ENCODE assay signal across 11 cellular contexts in genomic region chr11:65903068-65903481, GRCh38. TPM values are rescaled to one million over a fixed set of nuclear protein-coding genes. Genes with fewer than 3 reads are reported as not detected.
DNase-seq lines count a peak whose midpoint lies in the region; ATAC-seq, FAIRE-seq and TF ChIP-seq lines count a peak whose summit lies in the region.
"Had no signal": no experiment of that assay in that cellular context is flagged by ENCODE, and none has a peak within 500 bp of the region (broad histone marks: within the 10 kb centered on the region; RNA-seq: fewer than 3 reads in every experiment).

No MANE protein-coding gene starts in this region.

- H3K27ac ChIP-seq in HepG2 (ENCODE audit: extremely low read length, insufficient read depth, low read length) (no peak overlapping the region), right lobe of liver (no peak overlapping the region), SJSA1 (peak overlapping the region; percentile 90)

- H3K9me3 Mint-ChIP-seq in effector memory CD8-positive, alpha-beta T cell = no peaks in the 10 kb centered on the region
- H3K9me3 Mint-ChIP-seq: central memory CD8-positive, alpha-beta T cell had no signal

- H3K79me2 ChIP-seq in HepG2 (ENCODE audit: insufficient read depth, low read length) = peaks cover 8% of the 10 kb centered on the region

- in situ Hi-C loops in HepG2 (cut with HindIII; ENCODE audit: extremely low pct_ligation_motif_present, low pct_unique_long_range_greater_than_20kb) = no loop called here

- H3K36me3 Mint-ChIP-seq in effector memory CD8-positive, alpha-beta T cell (ENCODE audit: insufficient read depth) = peaks cover 18% of the 10 kb centered on the region

- DNase-seq in HepG2 (ENCODE audit: low spot score) = peak; percentile 79
- DNase-seq in right lobe of liver = no peak
- peak; percentile 99 to 100 for DNase-seq in SJSA1 (ENCODE audit: low read depth in 1 of 2, low spot score in 2 of 2)
- DNase-seq in fibroblast of mammary gland (ENCODE audit: low read depth) = peak; percentile 89
- DNase-seq in effector memory CD8-positive, alpha-beta T cell = no peak
- no peak for DNase-seq in NCI-H748 (lab: John Stamatoyannopoulos, UW; ENCODE audit: unreplicated experiment)
- DNase-seq in activated T-cell treated with anti-CD3 and anti-CD28 coated beads, Interleukin-2, amount 50 U/mL, for 48 hours = no peak
- DNase-seq in C1 segment of cervical spinal cord (lab: John Stamatoyannopoulos, UW) = no peak
- DNase-seq: OCI-M1 had no signal

- TF ChIP-seq POLR2A in HepG2 (IDR thresholded peaks at IDR 0.05; ENCODE audit: insufficient read depth in 1 of 2, low read depth in 2 of 2, low read length in 2 of 2) (no peak), right lobe of liver (IDR thresholded peaks at IDR 0.05) (no peak)

- H3K4me3 Mint-ChIP-seq in effector memory CD8-positive, alpha-beta T cell = no peak overlapping the region

- intact Hi-C loops in HepG2 (cut with micrococcal nuclease; ENCODE audit: unreplicated experiment) (no loop called here), right lobe of liver (cut with DNase I) (no loop called here)

- TF ChIP-seq EP300 in HepG2 (IDR thresholded peaks at IDR 0.05; ENCODE audit: low read depth in 2 of 2, low read length in 2 of 2) (0 out of 4 replicates have a peak, but pooled peaks of 1 of the 2 experiments have one; percentile 15), HepG2 (CRISPR knock-in tag; IDR thresholded peaks at IDR 0.05; ENCODE audit: borderline replicate concordance) (peak; percentile 63; the same call in 1 of the 2 replicates)

- H2AFZ ChIP-seq in HepG2 (ENCODE audit: low read length) = no peak overlapping the region

- no peak for FAIRE-seq in HepG2 (lab: Jason Lieb, UNC)
- FAIRE-seq: GM18507 had no signal

- 6% methylated on average over 3 of the region's 5 CpGs for WGBS in HepG2 (ENCODE audit: low lambda C conversion rate)
- WGBS in right lobe of liver (ENCODE audit: insufficient coverage, low coverage, low lambda C conversion rate, missing lambda C conversion rate) = no CpG with 5 or more reads among the region's 5 CpGs

- no peak overlapping the region for H3K27ac Mint-ChIP-seq in effector memory CD8-positive, alpha-beta T cell

- H3K4me3 ChIP-seq in HepG2 (replicated peaks in 1 of 3; ENCODE audit: insufficient read depth in 1 of 3, low read depth in 2 of 3, low read length in 3 of 3) (peak overlapping the region in 1 of 3 experiments; percentile 27; a peak in 1 of 6 replicates), right lobe of liver (no peak overlapping the region), SJSA1 (peak overlapping the region; percentile 3; the same call in 1 of the 2 replicates), fibroblast of mammary gland (ENCODE audit: control insufficient read depth, low read depth, low read length) (no peak overlapping the region)

- H3K4me1 ChIP-seq in HepG2 (ENCODE audit: insufficient read depth, low read length) (peaks cover 46% of the 10 kb centered on the region), right lobe of liver (peaks cover 0 to 9% (median 3%) of the 10 kb centered on the region in 4 donors), SJSA1 (replicated peaks) (peaks cover 58% of the 10 kb centered on the region)

- BruUV-seq in HepG2 (replicated peaks; lab: Mats Ljungman, UMichigan) = no TSS peak

- ATAC-seq in HepG2 = peak; percentile 40
- ATAC-seq in right lobe of liver = no peak
- no peak for ATAC-seq in effector memory CD8-positive, alpha-beta T cell (replicated peaks)

- CTCF ChIA-PET in HepG2 (lab: Yijun Ruan, JAX; ENCODE audit: low intra/inter-chr PET ratio, low total read pairs) = interaction anchor here (1.1 kb wide), 1 partner anchor 86 kb away, joined by 3 read pairs; no protein-coding TSS in a partner anchor

- H3K36me3 ChIP-seq in HepG2 (replicated peaks in 1 of 2; ENCODE audit: control insufficient read depth in 1 of 2, insufficient read depth in 2 of 2, low read length in 2 of 2) = no peaks in the 10 kb centered on the region
- H3K36me3 ChIP-seq in right lobe of liver = no peaks in the 10 kb centered on the region
- H3K36me3 ChIP-seq in SJSA1 = peaks cover 21% of the 10 kb centered on the region

- H3K4me2 ChIP-seq in HepG2 (ENCODE audit: low read depth, low read length) = peak overlapping the region; percentile 65

- H3K27me3 ChIP-seq in HepG2 (ENCODE audit: control insufficient read depth in 1 of 2, insufficient read depth in 2 of 2, low read length in 2 of 2) (no peaks in the 10 kb centered on the region; a peak in 1 of 5 replicates), right lobe of liver (no peaks in the 10 kb centered on the region), SJSA1 (replicated peaks) (no peaks in the 10 kb centered on the region)

- no peaks in the 10 kb centered on the region for H3K27me3 Mint-ChIP-seq in effector memory CD8-positive, alpha-beta T cell
- H3K27me3 Mint-ChIP-seq: central memory CD8-positive, alpha-beta T cell had no signal

- no peaks in the 10 kb centered on the region for H4K20me1 ChIP-seq in HepG2 (ENCODE audit: insufficient read depth, low read length)

- no peak for TF ChIP-seq RAD21 in HepG2 (CRISPR knock-in tag; IDR thresholded peaks at IDR 0.05)

- POLR2A ChIA-PET in HepG2 (lab: Yijun Ruan, JAX) = interaction anchor here (1.3 to 6.2 kb wide), 2 partner anchors 12 kb away, joined by 12 to 95 read pairs; partner anchors contain the start of genes CCDC85B and FIBP

- H3K9ac ChIP-seq in HepG2 (ENCODE audit: insufficient read depth, low read depth, low read length) = no peak overlapping the region

- H3K4me1 Mint-ChIP-seq in effector memory CD8-positive, alpha-beta T cell (ENCODE audit: low read depth in 2 of 2) = peaks cover 7 to 14% of the 10 kb centered on the region in 2 donors

- TF ChIP-seq CTCF in HepG2 (CRISPR knock-in tag; IDR thresholded peaks at IDR 0.05) (no peak), right lobe of liver (IDR thresholded peaks at IDR 0.05) (no peak), fibroblast of mammary gland (conservative IDR thresholded peaks at IDR 0.05; ENCODE audit: control insufficient read depth, insufficient read depth, low read depth, low read length) (no peak)

- H3K9me3 ChIP-seq in HepG2 (ENCODE audit: low read length) (no peaks in the 10 kb centered on the region), right lobe of liver (no peaks in the 10 kb centered on the region), SJSA1 (replicated peaks) (no peaks in the 10 kb centered on the region)

RNA-seq across cellular contexts. Expression of gene FOSL1, which starts 2.9 kb away (rescaled TPM):
- 3.1 and 4.0 TPM in 2 replicates for total RNA-seq in HepG2 (2016; rRNA removed; fragmentation: Illumina TruSeq; extraction: Trizol)
- total RNA-seq in HepG2 (2016; cell fraction: cytosol; rRNA removed; fragmentation: Illumina TruSeq; extraction: Trizol; ENCODE audit: low read depth) = 1.9 and 2.0 TPM in 2 replicates
- total RNA-seq in HepG2 (2016; cell fraction: insoluble cytoplasmic fraction; rRNA removed; fragmentation: Illumina TruSeq; extraction: Trizol) = 3.1 and 3.9 TPM in 2 replicates
- 3.6 and 3.8 TPM in 2 replicates for total RNA-seq in HepG2 (2016; cell fraction: membrane; rRNA removed; fragmentation: Illumina TruSeq; extraction: Trizol)
- total RNA-seq in HepG2 (2016; cell fraction: nucleus; rRNA removed; fragmentation: Illumina TruSeq; extraction: Trizol) = 2.9 and 3.0 TPM in 2 replicates
- 2.8 and 4.1 TPM in 2 replicates for polyA plus RNA-seq in HepG2 (2011; rRNA removed)
- polyA plus RNA-seq in HepG2 (2011; cell fraction: cytosol; rRNA removed) = 1.2 and 1.3 TPM in 2 replicates
- 5.4 and 6.6 TPM in 2 replicates for polyA plus RNA-seq in HepG2 (2011; cell fraction: nucleus; rRNA removed)
- 3.6 and 8.7 TPM in 2 replicates for polyA plus RNA-seq in HepG2 (2012)
- 3.2 and 3.7 TPM in 2 replicates for polyA plus RNA-seq in HepG2 (2016; cell fraction: cytosol; fragmentation: Illumina TruSeq; extraction: Trizol; ENCODE audit: low read depth)
- 10.6 and 14.5 TPM in 2 replicates for polyA plus RNA-seq in HepG2 (2016; cell fraction: insoluble cytoplasmic fraction; fragmentation: Illumina TruSeq; extraction: Trizol; ENCODE audit: low read depth)
- polyA plus RNA-seq in HepG2 (2016; cell fraction: membrane; fragmentation: Illumina TruSeq; extraction: Trizol; ENCODE audit: low read depth) = 7.3 and 8.5 TPM in 2 replicates
- polyA plus RNA-seq in HepG2 (2016; cell fraction: nucleus; fragmentation: Illumina TruSeq; extraction: Trizol; ENCODE audit: insufficient read depth, low read depth) = 9.9 and 15.5 TPM in 2 replicates
- polyA minus RNA-seq in HepG2 (2011; rRNA and poly(A)+ RNA removed; ENCODE audit: low replicate concordance) = 3.5 and 6.1 TPM in 2 replicates
- polyA minus RNA-seq in HepG2 (2011; cell fraction: cytosol; rRNA and poly(A)+ RNA removed) = 1.2 and 1.6 TPM in 2 replicates
- 3.0 and 3.9 TPM in 2 replicates for polyA minus RNA-seq in HepG2 (2011; cell fraction: nucleus; rRNA and poly(A)+ RNA removed)
- total RNA-seq in right lobe of liver = 1 to 10 TPM in 1 of 6 experiments, under 1 TPM in 3, not detected in 2; 0.35 to 1.2 (median 0.89) TPM
- total RNA-seq in SJSA1 (2014; rRNA removed; shearing (Covaris generic)) = 72.1 and 97.5 TPM in 2 replicates

RNA-seq across cellular contexts. Expression of gene CCDC85B, which starts 12.6 kb away (rescaled TPM):
- total RNA-seq in HepG2 (2016; rRNA removed; fragmentation: Illumina TruSeq; extraction: Trizol) (15.7 and 19.5 TPM in 2 replicates), right lobe of liver (10 to 100 TPM in 2 of 6 experiments, 1 to 10 TPM in 4; 4.9 to 19.2 (median 6.6) TPM)
- total RNA-seq in HepG2 (2016; cell fraction: cytosol; rRNA removed; fragmentation: Illumina TruSeq; extraction: Trizol; ENCODE audit: low read depth) = 22.9 and 27.3 TPM in 2 replicates
- total RNA-seq in HepG2 (2016; cell fraction: insoluble cytoplasmic fraction; rRNA removed; fragmentation: Illumina TruSeq; extraction: Trizol) = 14.5 and 18.4 TPM in 2 replicates
- 26.1 and 34.5 TPM in 2 replicates for total RNA-seq in HepG2 (2016; cell fraction: membrane; rRNA removed; fragmentation: Illumina TruSeq; extraction: Trizol)
- total RNA-seq in HepG2 (2016; cell fraction: nucleus; rRNA removed; fragmentation: Illumina TruSeq; extraction: Trizol) = 7.5 and 8.0 TPM in 2 replicates
- polyA plus RNA-seq in HepG2 (2011; rRNA removed) = 8.2 and 11.4 TPM in 2 replicates
- polyA plus RNA-seq in HepG2 (2011; cell fraction: cytosol; rRNA removed) = 17.2 and 32.9 TPM in 2 replicates
- polyA plus RNA-seq in HepG2 (2011; cell fraction: nucleus; rRNA removed) = 8.9 and 11.3 TPM in 2 replicates
- polyA plus RNA-seq in HepG2 (2012) = 12.6 and 14.2 TPM in 2 replicates
- polyA plus RNA-seq in HepG2 (2016; cell fraction: cytosol; fragmentation: Illumina TruSeq; extraction: Trizol; ENCODE audit: low read depth) = 40.1 and 40.5 TPM in 2 replicates
- 21.1 and 23.0 TPM in 2 replicates for polyA plus RNA-seq in HepG2 (2016; cell fraction: insoluble cytoplasmic fraction; fragmentation: Illumina TruSeq; extraction: Trizol; ENCODE audit: low read depth)
- 35.5 and 37.3 TPM in 2 replicates for polyA plus RNA-seq in HepG2 (2016; cell fraction: membrane; fragmentation: Illumina TruSeq; extraction: Trizol; ENCODE audit: low read depth)
- polyA plus RNA-seq in HepG2 (2016; cell fraction: nucleus; fragmentation: Illumina TruSeq; extraction: Trizol; ENCODE audit: insufficient read depth, low read depth) = 15.1 and 21.9 TPM in 2 replicates
- polyA minus RNA-seq in HepG2 (2011; rRNA and poly(A)+ RNA removed; ENCODE audit: low replicate concordance) = 5.6 and 5.8 TPM in 2 replicates
- polyA minus RNA-seq in HepG2 (2011; cell fraction: cytosol; rRNA and poly(A)+ RNA removed) = 8.2 and 10.7 TPM in 2 replicates
- polyA minus RNA-seq in HepG2 (2011; cell fraction: nucleus; rRNA and poly(A)+ RNA removed) = 1.9 and 4.5 TPM in 2 replicates
- 94.0 and 160 TPM in 2 replicates for total RNA-seq in SJSA1 (2014; rRNA removed; shearing (Covaris generic))

RNA-seq across cellular contexts. Expression of gene FIBP, which starts 14.8 kb away (rescaled TPM):
- total RNA-seq in HepG2 (2016; rRNA removed; fragmentation: Illumina TruSeq; extraction: Trizol) = 62.1 and 66.0 TPM in 2 replicates
- total RNA-seq in HepG2 (2016; cell fraction: cytosol; rRNA removed; fragmentation: Illumina TruSeq; extraction: Trizol; ENCODE audit: low read depth) = 107 and 121 TPM in 2 replicates
- total RNA-seq in HepG2 (2016; cell fraction: insoluble cytoplasmic fraction; rRNA removed; fragmentation: Illumina TruSeq; extraction: Trizol) = 58.2 and 62.9 TPM in 2 replicates
- 102 and 112 TPM in 2 replicates for total RNA-seq in HepG2 (2016; cell fraction: membrane; rRNA removed; fragmentation: Illumina TruSeq; extraction: Trizol)
- 30.9 and 31.6 TPM in 2 replicates for total RNA-seq in HepG2 (2016; cell fraction: nucleus; rRNA removed; fragmentation: Illumina TruSeq; extraction: Trizol)
- 42.9 and 55.3 TPM in 2 replicates for polyA plus RNA-seq in HepG2 (2011; rRNA removed)
- 42.7 and 69.1 TPM in 2 replicates for polyA plus RNA-seq in HepG2 (2011; cell fraction: cytosol; rRNA removed)
- polyA plus RNA-seq in HepG2 (2011; cell fraction: nucleus; rRNA removed) = 93.3 and 102 TPM in 2 replicates
- polyA plus RNA-seq in HepG2 (2012) = 30.4 and 30.7 TPM in 2 replicates
- 106 and 128 TPM in 2 replicates for polyA plus RNA-seq in HepG2 (2016; cell fraction: cytosol; fragmentation: Illumina TruSeq; extraction: Trizol; ENCODE audit: low read depth)
- 57.7 and 68.5 TPM in 2 replicates for polyA plus RNA-seq in HepG2 (2016; cell fraction: insoluble cytoplasmic fraction; fragmentation: Illumina TruSeq; extraction: Trizol; ENCODE audit: low read depth)
- 104 and 109 TPM in 2 replicates for polyA plus RNA-seq in HepG2 (2016; cell fraction: membrane; fragmentation: Illumina TruSeq; extraction: Trizol; ENCODE audit: low read depth)
- polyA plus RNA-seq in HepG2 (2016; cell fraction: nucleus; fragmentation: Illumina TruSeq; extraction: Trizol; ENCODE audit: insufficient read depth, low read depth) = 53.2 and 59.2 TPM in 2 replicates
- 100 and 198 TPM in 2 replicates for polyA minus RNA-seq in HepG2 (2011; rRNA and poly(A)+ RNA removed; ENCODE audit: low replicate concordance)
- 30.7 and 31.3 TPM in 2 replicates for polyA minus RNA-seq in HepG2 (2011; cell fraction: cytosol; rRNA and poly(A)+ RNA removed)
- polyA minus RNA-seq in HepG2 (2011; cell fraction: nucleus; rRNA and poly(A)+ RNA removed) = 25.2 and 39.5 TPM in 2 replicates
- 10 to 100 TPM; 19.4 to 66.1 (median 23.3) TPM for total RNA-seq in right lobe of liver
- total RNA-seq in SJSA1 (2014; rRNA removed; shearing (Covaris generic)) = 295 and 309 TPM in 2 replicates

RNA-seq across cellular contexts. Expression of gene C11orf68, which starts 15.8 kb away (rescaled TPM):
- total RNA-seq in HepG2 (2016; rRNA removed; fragmentation: Illumina TruSeq; extraction: Trizol) (8.4 and 10.0 TPM in 2 replicates), right lobe of liver (10 to 100 TPM in 4 of 6 experiments, 1 to 10 TPM in 2; 6.5 to 14.0 (median 12.4) TPM)
- 3.6 and 3.9 TPM in 2 replicates for total RNA-seq in HepG2 (2016; cell fraction: cytosol; rRNA removed; fragmentation: Illumina TruSeq; extraction: Trizol; ENCODE audit: low read depth)
- total RNA-seq in HepG2 (2016; cell fraction: insoluble cytoplasmic fraction; rRNA removed; fragmentation: Illumina TruSeq; extraction: Trizol) = 7.4 and 8.6 TPM in 2 replicates
- 8.6 and 9.6 TPM in 2 replicates for total RNA-seq in HepG2 (2016; cell fraction: membrane; rRNA removed; fragmentation: Illumina TruSeq; extraction: Trizol)
- 7.0 and 7.1 TPM in 2 replicates for total RNA-seq in HepG2 (2016; cell fraction: nucleus; rRNA removed; fragmentation: Illumina TruSeq; extraction: Trizol)
- polyA plus RNA-seq in HepG2 (2011; rRNA removed) = 28.3 and 37.2 TPM in 2 replicates
- 23.1 and 32.1 TPM in 2 replicates for polyA plus RNA-seq in HepG2 (2011; cell fraction: cytosol; rRNA removed)
- polyA plus RNA-seq in HepG2 (2011; cell fraction: nucleus; rRNA removed) = 31.1 and 33.6 TPM in 2 replicates
- 19.7 and 19.8 TPM in 2 replicates for polyA plus RNA-seq in HepG2 (2012)
- polyA plus RNA-seq in HepG2 (2016; cell fraction: cytosol; fragmentation: Illumina TruSeq; extraction: Trizol; ENCODE audit: low read depth) = 6.4 and 6.8 TPM in 2 replicates
- polyA plus RNA-seq in HepG2 (2016; cell fraction: insoluble cytoplasmic fraction; fragmentation: Illumina TruSeq; extraction: Trizol; ENCODE audit: low read depth) = 21.1 and 22.6 TPM in 2 replicates
- polyA plus RNA-seq in HepG2 (2016; cell fraction: membrane; fragmentation: Illumina TruSeq; extraction: Trizol; ENCODE audit: low read depth) = 11.3 and 12.7 TPM in 2 replicates
- polyA plus RNA-seq in HepG2 (2016; cell fraction: nucleus; fragmentation: Illumina TruSeq; extraction: Trizol; ENCODE audit: insufficient read depth, low read depth) = 15.2 and 18.0 TPM in 2 replicates
- 31.8 and 49.3 TPM in 2 replicates for polyA minus RNA-seq in HepG2 (2011; rRNA and poly(A)+ RNA removed; ENCODE audit: low replicate concordance)
- 21.2 and 24.3 TPM in 2 replicates for polyA minus RNA-seq in HepG2 (2011; cell fraction: cytosol; rRNA and poly(A)+ RNA removed)
- polyA minus RNA-seq in HepG2 (2011; cell fraction: nucleus; rRNA and poly(A)+ RNA removed) = 14.2 and 14.8 TPM in 2 replicates
- total RNA-seq in SJSA1 (2014; rRNA removed; shearing (Covaris generic)) = 25.0 and 44.8 TPM in 2 replicates

RNA-seq across cellular contexts. Expression of gene DRAP1, which starts 16.2 kb away (rescaled TPM):
- total RNA-seq in HepG2 (2016; rRNA removed; fragmentation: Illumina TruSeq; extraction: Trizol) (31.5 and 52.3 TPM in 2 replicates), right lobe of liver (10 to 100 TPM; 21.8 to 50.8 (median 32.6) TPM)
- 32.1 and 35.5 TPM in 2 replicates for total RNA-seq in HepG2 (2016; cell fraction: cytosol; rRNA removed; fragmentation: Illumina TruSeq; extraction: Trizol; ENCODE audit: low read depth)
- 29.7 and 54.9 TPM in 2 replicates for total RNA-seq in HepG2 (2016; cell fraction: insoluble cytoplasmic fraction; rRNA removed; fragmentation: Illumina TruSeq; extraction: Trizol)
- 34.4 and 36.2 TPM in 2 replicates for total RNA-seq in HepG2 (2016; cell fraction: membrane; rRNA removed; fragmentation: Illumina TruSeq; extraction: Trizol)
- 27.2 and 28.4 TPM in 2 replicates for total RNA-seq in HepG2 (2016; cell fraction: nucleus; rRNA removed; fragmentation: Illumina TruSeq; extraction: Trizol)
- 44.6 and 46.8 TPM in 2 replicates for polyA plus RNA-seq in HepG2 (2011; rRNA removed)
- 49.1 and 57.2 TPM in 2 replicates for polyA plus RNA-seq in HepG2 (2011; cell fraction: cytosol; rRNA removed)
- polyA plus RNA-seq in HepG2 (2011; cell fraction: nucleus; rRNA removed) = 60.0 and 61.5 TPM in 2 replicates
- 65.4 and 72.6 TPM in 2 replicates for polyA plus RNA-seq in HepG2 (2012)
- 41.4 and 45.7 TPM in 2 replicates for polyA plus RNA-seq in HepG2 (2016; cell fraction: cytosol; fragmentation: Illumina TruSeq; extraction: Trizol; ENCODE audit: low read depth)
- 38.9 and 53.1 TPM in 2 replicates for polyA plus RNA-seq in HepG2 (2016; cell fraction: insoluble cytoplasmic fraction; fragmentation: Illumina TruSeq; extraction: Trizol; ENCODE audit: low read depth)
- 47.1 TPM in 2 replicates for polyA plus RNA-seq in HepG2 (2016; cell fraction: membrane; fragmentation: Illumina TruSeq; extraction: Trizol; ENCODE audit: low read depth)
- 78.1 and 86.0 TPM in 2 replicates for polyA plus RNA-seq in HepG2 (2016; cell fraction: nucleus; fragmentation: Illumina TruSeq; extraction: Trizol; ENCODE audit: insufficient read depth, low read depth)
- polyA minus RNA-seq in HepG2 (2011; rRNA and poly(A)+ RNA removed; ENCODE audit: low replicate concordance) = 10.1 and 14.3 TPM in 2 replicates
- polyA minus RNA-seq in HepG2 (2011; cell fraction: cytosol; rRNA and poly(A)+ RNA removed) = 12.9 and 15.7 TPM in 2 replicates
- polyA minus RNA-seq in HepG2 (2011; cell fraction: nucleus; rRNA and poly(A)+ RNA removed) = 3.5 and 6.6 TPM in 2 replicates
- total RNA-seq in SJSA1 (2014; rRNA removed; shearing (Covaris generic)) = 463 and 527 TPM in 2 replicates

Comparison
In these comparisons a context has a peak if more than half of its experiments do, and no peak if none do; other contexts are left out.
1. DNase-seq: peak in HepG2 (single experiment), SJSA1 (2 of 2) and fibroblast of mammary gland (single experiment); none in right lobe of liver (0 of 3), effector memory CD8-positive, alpha-beta T cell (0 of 3), NCI-H748 (single experiment), activated T-cell treated with anti-CD3 and anti-CD28 coated beads, Interleukin-2, amount 50 U/mL, for 48 hours (0 of 2) and C1 segment of cervical spinal cord (0 of 14).
2. RNA of gene FOSL1, which starts 2.9 kb away (total RNA-seq): 72.1 to 97.5 TPM in SJSA1; 1.9 to 4.0 TPM in HepG2 and 0.35 to 1.2 TPM in right lobe of liver; every median in the first group is over 10 times any median in the second.